Comparison of ENCODE assay signal across 24 cellular contexts in genomic region chr1:44236873-44237272, GRCh38.
"Had no signal": no experiment of that assay in that cellular context is flagged by ENCODE, and none has a peak within 500 bp of the region (broad histone marks: within the 10 kb centered on the region; RNA-seq: fewer than 3 reads in every experiment).

No MANE protein-coding gene starts in this region.

- H3K27ac ChIP-seq: coronary artery, foreskin keratinocyte, gastroesophageal sphincter, hepatocyte, left lung, neutrophil, parathyroid adenoma, right atrium auricular region, thoracic aorta had no signal

- ATAC-seq: foreskin keratinocyte; gastroesophageal sphincter; heart left ventricle; left cardiac atrium; left lung; natural killer cell; sciatic nerve; stimulated activated naive B cell treated with anti-CD40 and anti-IgM and Interleukin-4, amounts not matched to agents 10 μg/mL and 1 μg/mL and 100 μg/mL, for 72 hours had no signal

- H3K27me3 Mint-ChIP-seq: stimulated activated naive B cell treated with anti-CD40 and anti-IgM and Interleukin-4, amounts not matched to agents 10 μg/mL and 1 μg/mL and 100 μg/mL, for 72 hours; stimulated activated naive CD8-positive, alpha-beta T cell treated with anti-CD3 and anti-CD28 coated beads, Interleukin-15, Interleukin-2, amounts not matched to agents 100 ng/mL and 50 ng/mL, for 24 hours had no signal

- H3K27ac Mint-ChIP-seq: stimulated activated naive B cell treated with anti-CD40 and anti-IgM and Interleukin-4, amounts not matched to agents 10 μg/mL and 1 μg/mL and 100 μg/mL, for 72 hours; stimulated activated naive CD8-positive, alpha-beta T cell treated with anti-CD3 and anti-CD28 coated beads, Interleukin-15, Interleukin-2, amounts not matched to agents 100 ng/mL and 50 ng/mL, for 24 hours had no signal

- H3K4me3 Mint-ChIP-seq: natural killer cell; stimulated activated naive B cell treated with anti-CD40 and anti-IgM and Interleukin-4, amounts not matched to agents 10 μg/mL and 1 μg/mL and 100 μg/mL, for 72 hours; stimulated activated naive CD8-positive, alpha-beta T cell treated with anti-CD3 and anti-CD28 coated beads, Interleukin-15, Interleukin-2, amounts not matched to agents 100 ng/mL and 50 ng/mL, for 24 hours had no signal

- H2AFZ ChIP-seq: hepatocyte, parathyroid adenoma had no signal

- H3K9me3 ChIP-seq: esophagus muscularis mucosa, gastroesophageal sphincter, heart left ventricle, left lung, neutrophil, prostate gland, right atrium auricular region, thoracic aorta, tibial nerve, upper lobe of left lung, uterus had no signal

- H3K4me1 ChIP-seq: foreskin keratinocyte, parathyroid adenoma had no signal

- H3K27me3 ChIP-seq: esophagus muscularis mucosa, foreskin keratinocyte, gastroesophageal sphincter, heart left ventricle, hepatocyte, left lung, neutrophil, right atrium auricular region, tibial nerve, upper lobe of left lung, uterus had no signal

- H3K4me2 ChIP-seq: hepatocyte had no signal

- H3K9ac ChIP-seq: parathyroid adenoma had no signal

- DNase-seq: dermis blood vessel endothelial cell; effector memory CD4-positive, alpha-beta T cell; foreskin keratinocyte; heart left ventricle; left cardiac atrium; mammary epithelial cell; natural killer cell; stimulated activated CD4-positive, alpha-beta T cell treated with anti-CD3 and anti-CD28 coated beads, Interleukin-4, amount 100 ng/mL, for 4 hours; stimulated activated naive B cell treated with anti-CD40 and anti-IgM and Interleukin-4, amounts not matched to agents 10 μg/mL and 1 μg/mL and 100 μg/mL, for 72 hours; upper lobe of left lung; uterus had no signal

- H3K36me3 ChIP-seq: neutrophil, prostate gland, right atrium auricular region, thoracic aorta, uterus had no signal

- H3K36me3 Mint-ChIP-seq: natural killer cell had no signal

- H3K9me3 Mint-ChIP-seq: natural killer cell; stimulated activated naive B cell treated with anti-CD40 and anti-IgM and Interleukin-4, amounts not matched to agents 10 μg/mL and 1 μg/mL and 100 μg/mL, for 72 hours; stimulated activated naive CD8-positive, alpha-beta T cell treated with anti-CD3 and anti-CD28 coated beads, Interleukin-15, Interleukin-2, amounts not matched to agents 100 ng/mL and 50 ng/mL, for 24 hours had no signal

- H3K4me3 ChIP-seq: coronary artery, esophagus muscularis mucosa, gastroesophageal sphincter, heart left ventricle, hepatocyte, left lung, prostate gland, right atrium auricular region, thoracic aorta, tibial nerve, upper lobe of left lung, uterus had no signal
